ENCODE assay signal across 21 cellular contexts in the genomic region with DNA sequence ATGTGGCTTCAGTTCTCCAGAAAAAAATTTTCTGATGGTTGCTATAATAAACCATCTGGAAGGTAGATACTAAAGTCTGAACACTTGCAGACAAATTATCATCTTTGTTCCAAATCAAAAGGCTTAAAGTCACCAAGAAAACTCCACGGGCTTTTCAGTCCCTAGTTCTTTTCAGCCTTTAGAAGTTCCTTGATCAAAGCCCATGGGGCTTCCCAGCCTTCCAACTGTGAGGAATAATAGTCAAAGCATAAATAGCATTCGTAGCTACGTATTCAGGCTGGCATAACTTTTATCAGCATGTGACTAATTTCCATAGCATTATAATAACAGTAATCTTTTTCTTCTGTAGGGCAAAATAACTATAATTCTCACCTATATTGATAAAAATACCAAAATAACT. TPM values are rescaled to one million over a fixed set of nuclear protein-coding genes. Genes with fewer than 3 reads are reported as not detected.
"Had no signal": no experiment of that assay in that cellular context is flagged by ENCODE, and none has a peak within 500 bp of the region (broad histone marks: within the 10 kb centered on the region; RNA-seq: fewer than 3 reads in every experiment).

No MANE protein-coding gene starts in this region.

- H3K36me3 ChIP-seq: adrenal gland, SJSA1 had no signal

- H3K27me3 ChIP-seq: adrenal gland, SJSA1 had no signal

- H3K9me3 Mint-ChIP-seq: activated CD8-positive, alpha-beta T cell treated with anti-CD3 and anti-CD28 coated beads for 36 hours; activated T-helper 2 cell treated with anti-CD3 and anti-CD28 coated beads, Interferon-gamma antibody, Interleukin-2, Interleukin-4, amounts not matched to agents 10 μg/mL and 5 μg/mL and 100 μg/mL, durations not matched to agents 14 hours and 24 hours and 36 hours; T-helper 1 cell treated with Interleukin-12 subunit alpha and Interleukin-12 subunit beta and Interleukin-4 antibody, amounts not matched to agents 30 μg/mL and 1 μg/mL, for 36 hours had no signal

- H3K4me3 ChIP-seq: adrenal gland, SJSA1 had no signal

- H3K4me1 Mint-ChIP-seq: activated naive CD8-positive, alpha-beta T cell treated with anti-CD3 and anti-CD28 coated beads, Interleukin-2, amount 10 ng/mL, durations not matched to agents 7 days and 5 days had no signal

- H3K4me1 ChIP-seq: adrenal gland had no signal

- H3K27ac ChIP-seq: adrenal gland, SJSA1 had no signal

- H3K27ac Mint-ChIP-seq: activated CD8-positive, alpha-beta T cell treated with anti-CD3 and anti-CD28 coated beads for 36 hours; activated naive CD8-positive, alpha-beta T cell treated with anti-CD3 and anti-CD28 coated beads, Interleukin-2, amount 10 ng/mL, durations not matched to agents 7 days and 5 days; activated T-cell treated with anti-CD3 and anti-CD28 coated beads, Interleukin-2, amount 50 U/mL, for 72 hours; activated T-helper 2 cell treated with anti-CD3 and anti-CD28 coated beads, Interferon-gamma antibody, Interleukin-2, Interleukin-4, amounts not matched to agents 10 μg/mL and 5 μg/mL and 100 μg/mL, durations not matched to agents 14 hours and 24 hours and 36 hours; T-helper 1 cell treated with Interleukin-12 subunit alpha and Interleukin-12 subunit beta and Interleukin-4 antibody, amounts not matched to agents 30 μg/mL and 1 μg/mL, for 36 hours had no signal

- DNase-seq: activated CD4-positive, alpha-beta T cell treated with anti-CD3 and anti-CD28 coated beads for 4 hours; activated CD8-positive, alpha-beta memory T cell treated with anti-CD3 and anti-CD28 coated beads, Interleukin-2, amount 50 U/mL, for 4 hours; activated CD8-positive, alpha-beta T cell treated with anti-CD3 and anti-CD28 coated beads for 36 hours; activated gamma-delta T cell treated with Interleukin-2 at 50 U/mL for 16 hours; activated naive CD4-positive, alpha-beta T cell treated with anti-CD3 and anti-CD28 coated beads, Interleukin-2, amount 50 U/mL, for 16 hours; activated naive CD8-positive, alpha-beta T cell treated with anti-CD3 and anti-CD28 coated beads, Interleukin-2, amount 10 ng/mL, durations not matched to agents 7 days and 5 days; activated T-cell treated with anti-CD3 and anti-CD28 coated beads, Interleukin-2, amount 50 U/mL, for 72 hours; adrenal gland; anterior cingulate cortex; central memory CD4-positive, alpha-beta T cell; Kasumi-1; KBM-7; NCI-H1048; NCI-H1694 treated with DMSO at 0.1 percent for 48 hours; NCI-H2029 treated with DMSO at 0.1 percent for 48 hours; PC-3; SHP77 had no signal

- H3K27me3 Mint-ChIP-seq: activated CD8-positive, alpha-beta T cell treated with anti-CD3 and anti-CD28 coated beads for 36 hours; activated naive CD8-positive, alpha-beta T cell treated with anti-CD3 and anti-CD28 coated beads, Interleukin-2, amount 10 ng/mL, durations not matched to agents 7 days and 5 days had no signal

- ATAC-seq: activated CD4-positive, CD25-positive, alpha-beta regulatory T cell treated with anti-CD3 and anti-CD28 coated beads, Interleukin-2, amount 50 U/mL, for 24 hours; activated CD8-positive, alpha-beta T cell treated with anti-CD3 and anti-CD28 coated beads for 36 hours; activated T-cell treated with anti-CD3 and anti-CD28 coated beads, Interleukin-2, amount 50 U/mL, for 72 hours; PC-3 had no signal

- H3K9me3 ChIP-seq: adrenal gland, SJSA1 had no signal

- H3K4me3 Mint-ChIP-seq: activated CD8-positive, alpha-beta T cell treated with anti-CD3 and anti-CD28 coated beads for 36 hours; activated naive CD8-positive, alpha-beta T cell treated with anti-CD3 and anti-CD28 coated beads, Interleukin-2, amount 10 ng/mL, durations not matched to agents 7 days and 5 days; activated T-cell treated with anti-CD3 and anti-CD28 coated beads, Interleukin-2, amount 50 U/mL, for 72 hours; T-helper 1 cell treated with Interleukin-12 subunit alpha and Interleukin-12 subunit beta and Interleukin-4 antibody, amounts not matched to agents 30 μg/mL and 1 μg/mL, for 36 hours had no signal

- H3K36me3 Mint-ChIP-seq: activated naive CD8-positive, alpha-beta T cell treated with anti-CD3 and anti-CD28 coated beads, Interleukin-2, amount 10 ng/mL, durations not matched to agents 7 days and 5 days had no signal

RNA-seq across cellular contexts. Expression of a gene that starts 13.9 kb away (rescaled TPM):
- total RNA-seq: activated CD8-positive, alpha-beta T cell treated with anti-CD3 and anti-CD28 coated beads for 36 hours; activated naive CD8-positive, alpha-beta T cell treated with anti-CD3 and anti-CD28 coated beads, Interleukin-2, amount 10 ng/mL, durations not matched to agents 7 days and 5 days; activated T-cell treated with anti-CD3 and anti-CD28 coated beads, Interleukin-2, amount 50 U/mL, for 72 hours; activated T-helper 2 cell treated with anti-CD3 and anti-CD28 coated beads, Interferon-gamma antibody, Interleukin-2, Interleukin-4, amounts not matched to agents 10 μg/mL and 5 μg/mL and 100 μg/mL, durations not matched to agents 14 hours and 24 hours and 36 hours had no signal
